Comparison of ENCODE assay signal across 26 cellular contexts in genomic region chr6:48151142-48151541, GRCh38. TPM values are rescaled to one million over a fixed set of nuclear protein-coding genes. Genes with fewer than 3 reads are reported as not detected.
DNase-seq lines count a peak whose midpoint lies in the region; ATAC-seq and TF ChIP-seq lines count a peak whose summit lies in the region.
"Had no signal": no experiment of that assay in that cellular context is flagged by ENCODE, and none has a peak within 500 bp of the region (broad histone marks: within the 10 kb centered on the region; RNA-seq: fewer than 3 reads in every experiment).

No MANE protein-coding gene starts in this region.

- H3K4me2 ChIP-seq in osteoblast (ENCODE audit: insufficient read depth, low read length), result no peak overlapping the region

- H3K4me1 Mint-ChIP-seq in CD8-positive, alpha-beta T cell (ENCODE audit: low read depth), result no peaks in the 10 kb centered on the region
- H3K4me1 Mint-ChIP-seq in activated naive CD8-positive, alpha-beta T cell treated with anti-CD3 and anti-CD28 coated beads, Interleukin-2, amount 50 U/mL, for 24 hours, result no peaks in the 10 kb centered on the region
- H3K4me1 Mint-ChIP-seq: activated T-helper 17 cell treated with anti-CD3 and anti-CD28 coated beads, Interleukin-2, amount 50 U/mL, for 72 hours had no signal

- CTCF ChIA-PET in CD8-positive, alpha-beta T cell (lab: Charles Lee), result no interaction called here

- H3K27me3 ChIP-seq in osteoblast (ENCODE audit: insufficient read depth, low read length), result no peaks in the 10 kb centered on the region
- no peaks in the 10 kb centered on the region for H3K27me3 ChIP-seq in CD8-positive, alpha-beta T cell (ENCODE audit: insufficient read depth, low read length)
- H3K27me3 ChIP-seq: sigmoid colon, testis had no signal

- H3K27ac Mint-ChIP-seq in CD8-positive, alpha-beta T cell, result no peak overlapping the region
- H3K27ac Mint-ChIP-seq in activated naive CD8-positive, alpha-beta T cell treated with anti-CD3 and anti-CD28 coated beads, Interleukin-2, amount 50 U/mL, for 24 hours, result no peak overlapping the region
- H3K27ac Mint-ChIP-seq: activated T-helper 17 cell treated with anti-CD3 and anti-CD28 coated beads, Interleukin-2, amount 50 U/mL, for 72 hours; WTC11 had no signal

- no peaks in the 10 kb centered on the region for H3K27me3 Mint-ChIP-seq in CD8-positive, alpha-beta T cell (ENCODE audit: low read depth)
- no peaks in the 10 kb centered on the region for H3K27me3 Mint-ChIP-seq in activated naive CD8-positive, alpha-beta T cell treated with anti-CD3 and anti-CD28 coated beads, Interleukin-2, amount 50 U/mL, for 24 hours
- H3K27me3 Mint-ChIP-seq: activated T-helper 17 cell treated with anti-CD3 and anti-CD28 coated beads, Interleukin-2, amount 50 U/mL, for 72 hours had no signal

- H3K9me3 Mint-ChIP-seq in CD8-positive, alpha-beta T cell, result peaks cover 16% of the 10 kb centered on the region
- H3K9me3 Mint-ChIP-seq in activated naive CD8-positive, alpha-beta T cell treated with anti-CD3 and anti-CD28 coated beads, Interleukin-2, amount 50 U/mL, for 24 hours, result peaks cover 28% of the 10 kb centered on the region

- intact Hi-C loops in CD8-positive, alpha-beta T cell (cut with DNase I, micrococcal nuclease), result no loop called here

- no peak overlapping the region for H2AFZ ChIP-seq in osteoblast (ENCODE audit: low read length)

- H3K36me3 Mint-ChIP-seq in CD8-positive, alpha-beta T cell, result no peaks in the 10 kb centered on the region
- no peaks in the 10 kb centered on the region for H3K36me3 Mint-ChIP-seq in activated naive CD8-positive, alpha-beta T cell treated with anti-CD3 and anti-CD28 coated beads, Interleukin-2, amount 50 U/mL, for 24 hours (ENCODE audit: low read depth)

- peak; percentile 72 for DNase-seq in HCEC 1CT
- peak; percentile 80 for DNase-seq in RPMI7951 (ENCODE audit: low read depth)
- DNase-seq in osteoblast (ENCODE audit: insufficient read length, low spot score, missing footprints), result peak; percentile 1
- DNase-seq in CD8-positive, alpha-beta T cell, result no peak
- no peak for DNase-seq in NCI-H510A treated with DMSO at 0.1 percent for 48 hours (lab: John Stamatoyannopoulos, UW)
- DNase-seq in activated naive CD8-positive, alpha-beta T cell treated with anti-CD3 and anti-CD28 coated beads, Interleukin-2, amount 50 U/mL, for 24 hours, result no peak
- DNase-seq in SIG-M5 treated with dmso at 0.1 percent for 504 hours (lab: John Stamatoyannopoulos, UW; ENCODE audit: unreplicated experiment), result no peak
- DNase-seq: amniotic stem cell; Caco-2; erythroblast; GF-D8; H7; hippocampal formation; NCI-H2029 treated with DMSO at 0.1 percent for 48 hours; NCI-H526; occipital lobe; sigmoid colon; stimulated activated CD4-positive, alpha-beta T cell treated with anti-CD3 and anti-CD28 coated beads, Interleukin-2, amount 100 ng/mL, for 48 hours; testis had no signal

- no peak overlapping the region for H3K4me3 ChIP-seq in osteoblast (ENCODE audit: insufficient read depth, low read length)
- H3K4me3 ChIP-seq in CD8-positive, alpha-beta T cell (ENCODE audit: low read depth, low read length), result no peak overlapping the region
- H3K4me3 ChIP-seq: coronary artery, sigmoid colon, testis had no signal

- H3K9me3 ChIP-seq in osteoblast (ENCODE audit: low read depth, low read length), result no peaks in the 10 kb centered on the region
- H3K9me3 ChIP-seq in CD8-positive, alpha-beta T cell (ENCODE audit: low read length), result no peaks in the 10 kb centered on the region
- H3K9me3 ChIP-seq: testis had no signal

- no peaks in the 10 kb centered on the region for H3K79me2 ChIP-seq in osteoblast (ENCODE audit: insufficient read depth, low read length)

- H3K4me1 ChIP-seq in osteoblast (ENCODE audit: insufficient read depth, low read length), result no peaks in the 10 kb centered on the region
- H3K4me1 ChIP-seq in CD8-positive, alpha-beta T cell (ENCODE audit: insufficient read depth, low read length), result no peaks in the 10 kb centered on the region
- H3K4me1 ChIP-seq: Caco-2, sigmoid colon, testis had no signal

- no peak overlapping the region for H3K4me3 Mint-ChIP-seq in CD8-positive, alpha-beta T cell
- H3K4me3 Mint-ChIP-seq in activated naive CD8-positive, alpha-beta T cell treated with anti-CD3 and anti-CD28 coated beads, Interleukin-2, amount 50 U/mL, for 24 hours, result no peak overlapping the region
- H3K4me3 Mint-ChIP-seq: activated T-helper 17 cell treated with anti-CD3 and anti-CD28 coated beads, Interleukin-2, amount 50 U/mL, for 72 hours; WTC11 had no signal

- POLR2A ChIA-PET in CD8-positive, alpha-beta T cell (lab: Charles Lee), result no interaction called here

- TF ChIP-seq CTCF in osteoblast (IDR thresholded peaks at IDR 0.05; ENCODE audit: extremely low read depth, low read depth, low read length), result no peak
- no peak for TF ChIP-seq CTCF in CD8-positive, alpha-beta T cell (IDR thresholded peaks at IDR 0.05)

- no peaks in the 10 kb centered on the region for H3K36me3 ChIP-seq in osteoblast (ENCODE audit: insufficient read depth, low read length)
- no peaks in the 10 kb centered on the region for H3K36me3 ChIP-seq in CD8-positive, alpha-beta T cell (ENCODE audit: insufficient read depth, low read length)
- H3K36me3 ChIP-seq: sigmoid colon had no signal

- no peak overlapping the region for H3K27ac ChIP-seq in osteoblast (ENCODE audit: low read depth, low read length)
- H3K27ac ChIP-seq in CD8-positive, alpha-beta T cell (ENCODE audit: low read depth, low read length), result no peak overlapping the region
- H3K27ac ChIP-seq: coronary artery, sigmoid colon, testis had no signal

- H4K20me1 ChIP-seq in osteoblast (ENCODE audit: insufficient read depth, low read length), result no peaks in the 10 kb centered on the region

- peak; percentile 59 for ATAC-seq in esophagus mucosa
- no peak for ATAC-seq in CD8-positive, alpha-beta T cell
- no peak for ATAC-seq in activated naive CD8-positive, alpha-beta T cell treated with anti-CD3 and anti-CD28 coated beads, Interleukin-2, amount 50 U/mL, for 24 hours
- ATAC-seq: activated T-helper 17 cell treated with anti-CD3 and anti-CD28 coated beads, Interleukin-2, amount 50 U/mL, for 72 hours; HepG2; Panc1; WTC11 had no signal

RNA-seq across cellular contexts. Expression of gene PTCHD4, which starts 40.1 kb away (rescaled TPM):
- total RNA-seq in RPMI7951 (2014; rRNA removed; shearing (Covaris generic)), result not detected in 2 replicates
- total RNA-seq in esophagus mucosa (0.40 TPM), osteoblast (6.5 and 9.7 TPM in 2 replicates)
- not detected for total RNA-seq in CD8-positive, alpha-beta T cell
- total RNA-seq: activated T-helper 17 cell treated with anti-CD3 and anti-CD28 coated beads, Interleukin-2, amount 50 U/mL, for 72 hours; Caco-2; mucosa of gallbladder had no signal

Comparison
In these comparisons a context has a peak if more than half of its experiments do, and no peak if none do; other contexts are left out.
1. DNase-seq: peak in HCEC 1CT (single experiment), RPMI7951 (single experiment) and osteoblast (single experiment); none in CD8-positive, alpha-beta T cell (0 of 7), NCI-H510A treated with DMSO at 0.1 percent for 48 hours (single experiment), activated naive CD8-positive, alpha-beta T cell treated with anti-CD3 and anti-CD28 coated beads, Interleukin-2, amount 50 U/mL, for 24 hours (single experiment) and SIG-M5 treated with dmso at 0.1 percent for 504 hours (single experiment).